Comparison of ENCODE assay signal across 21 cellular contexts in genomic region chr7:37635368-37635767, GRCh38. TPM values are rescaled to one million over a fixed set of nuclear protein-coding genes. Genes with fewer than 3 reads are reported as not detected.
DNase-seq lines count a peak whose midpoint lies in the region; ATAC-seq, FAIRE-seq and TF ChIP-seq lines count a peak whose summit lies in the region.
"Had no signal": no experiment of that assay in that cellular context is flagged by ENCODE, and none has a peak within 500 bp of the region (broad histone marks: within the 10 kb centered on the region; RNA-seq: fewer than 3 reads in every experiment).

No MANE protein-coding gene starts in this region.

- no peaks in the 10 kb centered on the region for H3K9me3 ChIP-seq in A673 (ENCODE audit: low read depth, low read length, poor library complexity, severe bottlenecking)

- H3K4me3 Mint-ChIP-seq in natural killer cell treated with Interleukin-12 subunit alpha and Interleukin-12 subunit beta and Interleukin-15 and Interleukin-18, amount 100 ng/mL, for 72 hours = peak overlapping the region; percentile 33
- H3K4me3 Mint-ChIP-seq: B cell; CD4-positive, alpha-beta T cell had no signal

- DNase-seq in bronchial epithelial cell (ENCODE audit: low read depth) (no peak), epithelial cell of esophagus (ENCODE audit: low read depth) (peak; percentile 13), A673 (ENCODE audit: low spot score) (no peak)
- no peak for DNase-seq in natural killer cell treated with Interleukin-12 subunit alpha and Interleukin-12 subunit beta and Interleukin-15 and Interleukin-18, amount 100 ng/mL, for 72 hours (ENCODE audit: low spot score)
- DNase-seq: CD4-positive, alpha-beta T cell; CD8-positive, alpha-beta memory T cell; DMS53; DMS79 treated with DMSO at 0.1 percent for 48 hours; GF-D8; GOT3; H7; HCEC 1CT had no signal

- no peak overlapping the region for H3K27ac ChIP-seq in A673 (ENCODE audit: low read depth, low read length, poor library complexity, severe bottlenecking)
- H3K27ac ChIP-seq: BLaER1, C4-2B had no signal

- H3K9me3 Mint-ChIP-seq in natural killer cell treated with Interleukin-12 subunit alpha and Interleukin-12 subunit beta and Interleukin-15 and Interleukin-18, amount 100 ng/mL, for 72 hours = peaks cover 10% of the 10 kb centered on the region

- peak; percentile 18 for FAIRE-seq in bronchial epithelial cell (lab: Jason Lieb, UNC)
- FAIRE-seq: GM12891 had no signal

- no peaks in the 10 kb centered on the region for H3K27me3 Mint-ChIP-seq in natural killer cell treated with Interleukin-12 subunit alpha and Interleukin-12 subunit beta and Interleukin-15 and Interleukin-18, amount 100 ng/mL, for 72 hours

- H3K4me3 ChIP-seq in bronchial epithelial cell (ENCODE audit: low read depth, low read length) = no peak overlapping the region
- no peak overlapping the region for H3K4me3 ChIP-seq in epithelial cell of esophagus (ENCODE audit: low read length)
- no peak overlapping the region for H3K4me3 ChIP-seq in A673 (ENCODE audit: low read depth, low read length, poor library complexity, severe bottlenecking)
- H3K4me3 ChIP-seq: BLaER1 had no signal

- peak in 1 of 2 donors; percentile 32 for ATAC-seq in natural killer cell treated with Interleukin-12 subunit alpha and Interleukin-12 subunit beta and Interleukin-15 and Interleukin-18, amount 100 ng/mL, for 72 hours
- ATAC-seq in GM18868 (IDR thresholded peaks at IDR 0.05; ENCODE audit: unreplicated experiment) (no peak), GM18498 (IDR thresholded peaks at IDR 0.05; ENCODE audit: unreplicated experiment) (no peak)

- H3K27ac Mint-ChIP-seq in natural killer cell treated with Interleukin-12 subunit alpha and Interleukin-12 subunit beta and Interleukin-15 and Interleukin-18, amount 100 ng/mL, for 72 hours = peak overlapping the region; percentile 61 to 62
- H3K27ac Mint-ChIP-seq: B cell; CD4-positive, alpha-beta T cell; CD8-positive, alpha-beta memory T cell had no signal

- POLR2A ChIA-PET in A673 (lab: Charles Lee; ENCODE audit: low non-redundant PET) = no interaction called here

- CTCF ChIA-PET in A673 (lab: Charles Lee) = interaction anchor here (0.7 kb wide), 1 partner anchor 20 kb away, joined by 5 read pairs; no protein-coding TSS in a partner anchor

- peaks cover 52 to 59% of the 10 kb centered on the region in 2 donors for H3K4me1 Mint-ChIP-seq in natural killer cell treated with Interleukin-12 subunit alpha and Interleukin-12 subunit beta and Interleukin-15 and Interleukin-18, amount 100 ng/mL, for 72 hours (ENCODE audit: low read depth in 2 of 2)
- H3K4me1 Mint-ChIP-seq: B cell had no signal

- H3K36me3 Mint-ChIP-seq in natural killer cell treated with Interleukin-12 subunit alpha and Interleukin-12 subunit beta and Interleukin-15 and Interleukin-18, amount 100 ng/mL, for 72 hours = peaks cover 58% of the 10 kb centered on the region
- H3K36me3 Mint-ChIP-seq: CD8-positive, alpha-beta memory T cell had no signal

- H3K27me3 ChIP-seq in bronchial epithelial cell (ENCODE audit: control insufficient read depth, insufficient read depth, low read length) = no peaks in the 10 kb centered on the region
- no peaks in the 10 kb centered on the region for H3K27me3 ChIP-seq in A673 (replicated peaks; ENCODE audit: insufficient read depth, low read depth, low read length, poor library complexity)
- H3K27me3 ChIP-seq: BLaER1 had no signal

- no TSS peak for BruUV-seq in A673 (replicated peaks; lab: Mats Ljungman, UMichigan)

- H3K36me3 ChIP-seq in bronchial epithelial cell (ENCODE audit: control insufficient read depth, insufficient read depth, low read length) = no peaks in the 10 kb centered on the region
- H3K36me3 ChIP-seq in A673 (ENCODE audit: insufficient read depth, low read length, poor library complexity, severe bottlenecking) = no peaks in the 10 kb centered on the region
- H3K36me3 ChIP-seq: BLaER1 had no signal

- intact Hi-C loops in A673 (cut with micrococcal nuclease; ENCODE audit: unreplicated experiment) = no loop called here

- TF ChIP-seq CTCF in bronchial epithelial cell (IDR thresholded peaks at IDR 0.05; ENCODE audit: insufficient read depth, low read length, severe bottlenecking) (no peak), epithelial cell of esophagus (IDR thresholded peaks at IDR 0.05; ENCODE audit: insufficient read depth, low read depth, low read length, missing control alignments) (no peak), A673 (conservative IDR thresholded peaks at IDR 0.05; ENCODE audit: low read depth, low read length) (no peak)

- H3K4me1 ChIP-seq in A673 (ENCODE audit: insufficient read depth, low read length, poor library complexity, severe bottlenecking) = no peaks in the 10 kb centered on the region
- H3K4me1 ChIP-seq: BLaER1 had no signal

RNA-seq across cellular contexts. Expression of gene GPR141, which starts 48.2 kb away (rescaled TPM):
- total RNA-seq in bronchial epithelial cell (0.13 and 0.26 TPM in 2 replicates), A673 (2021) (not detected in 2 replicates)
- 1 to 10 TPM in 1 of 2 donors, not detected in 1; 1.2 TPM for total RNA-seq in natural killer cell treated with Interleukin-12 subunit alpha and Interleukin-12 subunit beta and Interleukin-15 and Interleukin-18, amount 100 ng/mL, for 72 hours
- total RNA-seq: A172; B cell; CD4-positive, alpha-beta T cell; CD8-positive, alpha-beta memory T cell; Daoy; G401; H7 had no signal
